Comparison of ENCODE assay signal across 15 cellular contexts in genomic region chr4:113740857-113741379, GRCh38.
"Had no signal": no experiment of that assay in that cellular context is flagged by ENCODE, and none has a peak within 500 bp of the region (broad histone marks: within the 10 kb centered on the region; RNA-seq: fewer than 3 reads in every experiment).

No MANE protein-coding gene starts in this region.

- H3K27me3 Mint-ChIP-seq: activated naive CD8-positive, alpha-beta T cell treated with anti-CD3 and anti-CD28 coated beads, Interleukin-2, amount 10 ng/mL, durations not matched to agents 7 days and 5 days; stimulated activated naive CD8-positive, alpha-beta T cell treated with anti-CD3 and anti-CD28 coated beads, Interleukin-15, amount 100 ng/mL, for 72 hours; T-cell had no signal

- H3K4me3 ChIP-seq: ascending aorta, hepatocyte, thoracic aorta had no signal

- H3K36me3 Mint-ChIP-seq: mesothelial cell of epicardium had no signal

- ATAC-seq: stimulated activated naive CD8-positive, alpha-beta T cell treated with anti-CD3 and anti-CD28 coated beads, Interleukin-15, amount 100 ng/mL, for 72 hours; T-cell had no signal

- H3K9me3 ChIP-seq: ascending aorta, thoracic aorta had no signal

- DNase-seq: activated CD4-positive, alpha-beta T cell treated with anti-CD3 and anti-CD28 coated beads for 4 hours; activated effector memory CD4-positive, alpha-beta T cell treated with Interleukin-2 at 50 U/mL for 16 hours; activated naive CD8-positive, alpha-beta T cell treated with anti-CD3 and anti-CD28 coated beads, Interleukin-2, amount 10 ng/mL, durations not matched to agents 7 days and 5 days; effector CD4-positive, alpha-beta T cell; stimulated activated CD4-positive, alpha-beta T cell treated with anti-CD3 and anti-CD28 coated beads, Interleukin-4, amount 100 ng/mL, for 1 hour; stimulated activated CD8-positive, alpha-beta memory T cell treated with anti-CD3 and anti-CD28 coated beads, Interleukin-4, amount 100 ng/mL, for 48 hours; stimulated activated naive CD8-positive, alpha-beta T cell treated with anti-CD3 and anti-CD28 coated beads, Interleukin-15, amount 100 ng/mL, for 72 hours; T-cell had no signal

- H3K36me3 ChIP-seq: ascending aorta, thoracic aorta had no signal

- H3K9ac ChIP-seq: parathyroid adenoma had no signal

- H3K4me3 Mint-ChIP-seq: activated naive CD8-positive, alpha-beta T cell treated with anti-CD3 and anti-CD28 coated beads, Interleukin-2, amount 10 ng/mL, durations not matched to agents 7 days and 5 days; mesothelial cell of epicardium; stimulated activated naive CD8-positive, alpha-beta T cell treated with anti-CD3 and anti-CD28 coated beads, Interleukin-15, amount 100 ng/mL, for 72 hours; T-cell had no signal

- H2AFZ ChIP-seq: hepatocyte, parathyroid adenoma had no signal

- H3K9me3 Mint-ChIP-seq: activated naive CD8-positive, alpha-beta T cell treated with anti-CD3 and anti-CD28 coated beads, Interleukin-2, amount 10 ng/mL, durations not matched to agents 7 days and 5 days; mesothelial cell of epicardium; stimulated activated naive CD8-positive, alpha-beta T cell treated with anti-CD3 and anti-CD28 coated beads, Interleukin-15, amount 100 ng/mL, for 72 hours had no signal

- H3K4me1 ChIP-seq: parathyroid adenoma had no signal

- FAIRE-seq: colon had no signal

- H3K79me2 ChIP-seq: parathyroid adenoma had no signal

- H3K27ac ChIP-seq: parathyroid adenoma, VCaP had no signal

- H3K27ac Mint-ChIP-seq: stimulated activated naive CD8-positive, alpha-beta T cell treated with anti-CD3 and anti-CD28 coated beads, Interleukin-15, amount 100 ng/mL, for 72 hours had no signal

- H3K27me3 ChIP-seq: ascending aorta, hepatocyte had no signal
